In the genomic region with DNA sequence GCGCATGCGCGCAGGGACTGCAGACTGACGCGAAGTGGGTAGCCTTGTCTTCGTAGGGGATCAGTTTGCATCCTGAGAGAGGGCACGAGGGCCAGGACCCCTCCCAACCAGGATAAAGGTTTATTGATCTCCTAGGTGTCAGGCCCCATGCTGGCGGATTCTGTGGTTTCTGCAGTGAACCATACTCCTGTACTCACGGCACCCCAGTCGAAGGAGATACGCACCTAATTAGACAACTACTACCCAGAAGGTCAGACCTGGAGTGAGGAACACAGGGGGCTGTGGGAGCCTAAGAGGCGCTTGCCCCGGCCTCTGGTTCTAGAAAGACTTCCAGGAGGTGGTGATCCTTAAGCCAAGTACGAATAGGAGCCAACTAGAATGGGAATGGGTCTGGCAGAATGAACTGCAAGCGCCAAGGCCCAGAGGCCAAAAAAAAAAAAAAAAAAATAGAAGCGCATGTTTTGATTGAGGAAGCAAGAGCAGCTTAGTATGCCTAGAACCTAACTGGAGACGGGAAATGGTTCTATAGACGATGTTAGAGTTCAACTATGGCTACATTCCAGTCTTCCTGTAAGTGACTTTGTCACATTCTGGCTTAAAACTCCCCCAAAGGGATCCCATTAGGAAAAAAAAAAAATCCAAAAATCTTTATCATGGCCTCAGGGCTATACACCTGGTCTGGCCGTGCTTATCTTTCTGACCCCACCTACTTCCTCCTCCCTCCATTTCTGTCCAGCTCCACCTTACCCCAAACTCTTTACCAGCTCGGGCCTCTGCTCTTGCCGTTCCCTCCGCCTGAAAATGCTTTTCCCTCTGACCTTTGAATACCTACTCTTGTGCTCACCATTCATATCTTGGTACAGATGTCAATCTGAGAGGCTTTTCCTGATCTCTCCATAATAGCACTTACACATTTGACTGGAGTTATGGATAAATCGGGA, we compare ENCODE assay signal across 1 cellular context.
TF ChIP-seq lines count a peak whose summit lies in the region.

No MANE protein-coding gene starts in this region.

TF ChIP-seq in HEK293, 187 proteins besides CTCF, POLR2A, EP300 and RAD21 (continued from another document):
- TF ChIP-seq, protein P1, sequence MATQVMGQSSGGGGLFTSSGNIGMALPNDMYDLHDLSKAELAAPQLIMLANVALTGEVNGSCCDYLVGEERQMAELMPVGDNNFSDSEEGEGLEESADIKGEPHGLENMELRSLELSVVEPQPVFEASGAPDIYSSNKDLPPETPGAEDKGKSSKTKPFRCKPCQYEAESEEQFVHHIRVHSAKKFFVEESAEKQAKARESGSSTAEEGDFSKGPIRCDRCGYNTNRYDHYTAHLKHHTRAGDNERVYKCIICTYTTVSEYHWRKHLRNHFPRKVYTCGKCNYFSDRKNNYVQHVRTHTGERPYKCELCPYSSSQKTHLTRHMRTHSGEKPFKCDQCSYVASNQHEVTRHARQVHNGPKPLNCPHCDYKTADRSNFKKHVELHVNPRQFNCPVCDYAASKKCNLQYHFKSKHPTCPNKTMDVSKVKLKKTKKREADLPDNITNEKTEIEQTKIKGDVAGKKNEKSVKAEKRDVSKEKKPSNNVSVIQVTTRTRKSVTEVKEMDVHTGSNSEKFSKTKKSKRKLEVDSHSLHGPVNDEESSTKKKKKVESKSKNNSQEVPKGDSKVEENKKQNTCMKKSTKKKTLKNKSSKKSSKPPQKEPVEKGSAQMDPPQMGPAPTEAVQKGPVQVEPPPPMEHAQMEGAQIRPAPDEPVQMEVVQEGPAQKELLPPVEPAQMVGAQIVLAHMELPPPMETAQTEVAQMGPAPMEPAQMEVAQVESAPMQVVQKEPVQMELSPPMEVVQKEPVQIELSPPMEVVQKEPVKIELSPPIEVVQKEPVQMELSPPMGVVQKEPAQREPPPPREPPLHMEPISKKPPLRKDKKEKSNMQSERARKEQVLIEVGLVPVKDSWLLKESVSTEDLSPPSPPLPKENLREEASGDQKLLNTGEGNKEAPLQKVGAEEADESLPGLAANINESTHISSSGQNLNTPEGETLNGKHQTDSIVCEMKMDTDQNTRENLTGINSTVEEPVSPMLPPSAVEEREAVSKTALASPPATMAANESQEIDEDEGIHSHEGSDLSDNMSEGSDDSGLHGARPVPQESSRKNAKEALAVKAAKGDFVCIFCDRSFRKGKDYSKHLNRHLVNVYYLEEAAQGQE (tag by site-specific recombination; IDR thresholded peaks at IDR 0.05), result no peak
- no peak for TF ChIP-seq ZBTB8A (tag by site-specific recombination; IDR thresholded peaks at IDR 0.05)
